Comparison of ENCODE assay signal across 8 cellular contexts in the genomic region with DNA sequence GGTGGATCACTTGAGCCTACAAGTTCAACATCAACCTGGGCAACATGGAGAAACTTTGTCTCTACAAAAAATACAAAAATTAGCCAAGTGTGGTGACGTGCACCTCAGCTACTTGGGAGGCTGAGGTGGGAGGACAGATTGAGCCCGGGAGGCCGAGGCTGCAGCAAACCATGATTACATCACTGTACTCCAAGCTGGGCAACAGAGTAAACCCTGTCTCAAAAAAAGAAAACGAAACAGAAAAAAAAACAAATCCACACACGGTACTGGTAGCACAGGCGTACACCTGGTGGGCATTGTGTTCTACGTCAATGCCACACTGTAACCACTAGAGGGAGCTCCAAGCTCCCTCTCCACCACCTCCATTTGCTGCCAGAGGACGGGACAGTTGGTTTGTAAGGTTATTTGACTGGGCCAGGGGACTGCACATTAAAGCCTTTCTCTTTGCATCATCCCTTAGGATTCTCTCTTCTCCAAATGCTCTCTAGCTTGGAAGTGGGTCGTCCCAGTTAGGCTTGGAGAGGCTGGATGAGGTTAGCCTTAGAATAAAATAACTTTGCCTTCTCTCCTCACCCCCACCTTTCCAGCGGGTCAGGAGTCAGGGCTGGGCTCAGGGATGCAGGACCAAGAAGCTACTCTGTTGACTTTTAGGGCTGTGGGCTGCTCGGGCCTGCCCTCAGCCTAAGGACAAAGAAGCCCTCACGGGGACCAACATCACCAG.
DNase-seq lines count a peak whose midpoint lies in the region; ATAC-seq and TF ChIP-seq lines count a peak whose summit lies in the region.

No MANE protein-coding gene starts in this region.

- no peaks in the 10 kb centered on the region for H3K36me3 Mint-ChIP-seq in osteocyte (ENCODE audit: unreplicated experiment)

- H3K4me3 ChIP-seq in OCI-LY3 (ENCODE audit: low read length), result peak overlapping the region; percentile 24; the same call in 1 of the 2 replicates
- H3K4me3 ChIP-seq in fibroblast of the aortic adventitia (ENCODE audit: low read depth, low read length), result no peak overlapping the region

- H3K36me3 ChIP-seq in OCI-LY3 (replicated peaks; ENCODE audit: low read depth, low read length), result no peaks in the 10 kb centered on the region

- peaks cover 4% of the 10 kb centered on the region; the same call in 1 of the 2 replicates for H3K27me3 ChIP-seq in OCI-LY3 (ENCODE audit: low read depth, low read length)

- no peaks in the 10 kb centered on the region for H3K79me2 ChIP-seq in OCI-LY3 (ENCODE audit: low read length)

- ATAC-seq in GM19351 (IDR thresholded peaks at IDR 0.05; ENCODE audit: unreplicated experiment) (peak; percentile 81), HG03342 (IDR thresholded peaks at IDR 0.05; ENCODE audit: unreplicated experiment) (peak; percentile 85)

- H3K27ac Mint-ChIP-seq in osteocyte (ENCODE audit: unreplicated experiment), result no peak overlapping the region

- peak; percentile 80 for TF ChIP-seq CTCF in OCI-LY3 (IDR thresholded peaks at IDR 0.05; ENCODE audit: low read depth, low read length)
- peak; percentile 95 for TF ChIP-seq CTCF in fibroblast of the aortic adventitia (IDR thresholded peaks at IDR 0.05; ENCODE audit: insufficient read depth, low read length)
- TF ChIP-seq CTCF in osteocyte (IDR thresholded peaks at IDR 0.05), result peak; percentile 97

- H4K20me1 ChIP-seq in OCI-LY3 (ENCODE audit: insufficient read depth, low read length), result no peaks in the 10 kb centered on the region

- H3K9me3 Mint-ChIP-seq in osteocyte (ENCODE audit: unreplicated experiment), result no peaks in the 10 kb centered on the region

- no peak overlapping the region for H3K27ac ChIP-seq in OCI-LY3 (ENCODE audit: low read length)

- H3K9me3 ChIP-seq in OCI-LY3 (ENCODE audit: insufficient read depth, low read length), result no peaks in the 10 kb centered on the region

- 0 out of 2 replicates have a peak, but pooled peaks cover 3% of the 10 kb centered on the region for H3K4me1 ChIP-seq in OCI-LY3 (ENCODE audit: low read length)

- H2AFZ ChIP-seq in OCI-LY3 (ENCODE audit: low read depth, low read length), result no peak overlapping the region

- DNase-seq in DMS53 treated with DMSO at 0.1 percent for 48 hours (lab: John Stamatoyannopoulos, UW; ENCODE audit: unreplicated experiment) (peak; percentile 66), fibroblast of the aortic adventitia (ENCODE audit: low read depth) (peak; percentile 61), osteocyte (ENCODE audit: extremely low spot score, unreplicated experiment) (no peak), dedifferentiated amniotic fluid mesenchymal stem cell (ENCODE audit: extremely low spot score) (no peak)
- DNase-seq in activated T-cell treated with anti-CD3 and anti-CD28 coated beads, Interleukin-2, amount 50 U/mL, for 48 hours, result peak; percentile 44 to 51

- H3K4me3 Mint-ChIP-seq in osteocyte (ENCODE audit: unreplicated experiment), result no peak overlapping the region

- no peak overlapping the region for H3K9ac ChIP-seq in OCI-LY3 (ENCODE audit: low read length)

- H3K4me1 Mint-ChIP-seq in osteocyte (ENCODE audit: unreplicated experiment), result peaks cover 12% of the 10 kb centered on the region

- peak overlapping the region; percentile 54 for H3K4me2 ChIP-seq in OCI-LY3 (ENCODE audit: low read length)

- H3K27me3 Mint-ChIP-seq in osteocyte (ENCODE audit: unreplicated experiment), result peaks cover 28% of the 10 kb centered on the region

Comparison
In these comparisons a context has a peak if more than half of its experiments do, and no peak if none do; other contexts are left out.
1. DNase-seq: peak in DMS53 treated with DMSO at 0.1 percent for 48 hours (single experiment), activated T-cell treated with anti-CD3 and anti-CD28 coated beads, Interleukin-2, amount 50 U/mL, for 48 hours (2 of 2) and fibroblast of the aortic adventitia (single experiment); none in osteocyte (single experiment) and dedifferentiated amniotic fluid mesenchymal stem cell (single experiment).
2. Peak in every context shown above with its lines, with median percentiles within 50 percentile points of each other: CTCF ChIP-seq.